Comparison of ENCODE assay signal across 8 cellular contexts in genomic region chr15:43746245-43746902, GRCh38. TPM values are rescaled to one million over a fixed set of nuclear protein-coding genes. Genes with fewer than 3 reads are reported as not detected.
A peak's percentile ranks its signal among the peaks of the same experiment; 100 is the strongest.
DNase-seq lines count a peak whose midpoint lies in the region; ATAC-seq and TF ChIP-seq lines count a peak whose summit lies in the region.
"Not testable (repeated sequence)": the region's sequence is repeated elsewhere in the genome, so short reads cannot be mapped to it uniquely, and the experiment has no call there.

Gene PDIA3 (plus strand): TSS chr15:43746438. CDS start chr15:43746540, 102 bp downstream.

- not testable (repeated sequence) for H3K36me3 Mint-ChIP-seq in IgD-negative memory B cell; activated T-cell treated with anti-CD3 and anti-CD28 coated beads, Interleukin-2, amount 50 U/mL, for 4 hours (ENCODE audit: insufficient read depth)

- peak; percentile 64 for ATAC-seq in GM21576 (IDR thresholded peaks at IDR 0.05; ENCODE audit: unreplicated experiment)
- peak; percentile 90 to 92 for ATAC-seq in activated T-cell treated with anti-CD3 and anti-CD28 coated beads, Interleukin-2, amount 50 U/mL, for 4 hours

- H3K27ac Mint-ChIP-seq in IgD-negative memory B cell = peak within 1 kb of the TSS; percentile 95 to 100 (median 99)

- H3K4me3 Mint-ChIP-seq in IgD-negative memory B cell = peak within 1 kb of the TSS; percentile 91 to 100 (median 97)
- peak within 1 kb of the TSS; percentile 98 for H3K4me3 Mint-ChIP-seq in activated T-cell treated with anti-CD3 and anti-CD28 coated beads, Interleukin-2, amount 50 U/mL, for 4 hours

- H3K9me3 Mint-ChIP-seq in IgD-negative memory B cell; activated T-cell treated with anti-CD3 and anti-CD28 coated beads, Interleukin-2, amount 50 U/mL, for 4 hours: not testable (repeated sequence)

- H3K27me3 Mint-ChIP-seq in IgD-negative memory B cell; activated T-cell treated with anti-CD3 and anti-CD28 coated beads, Interleukin-2, amount 50 U/mL, for 4 hours (ENCODE audit: low read depth): not testable (repeated sequence)

- peak; percentile 86 for TF ChIP-seq POLR2A in erythroblast (IDR thresholded peaks at IDR 0.05; ENCODE audit: low read length)

- peak; percentile 63 for DNase-seq in DMS114 treated with DMSO at 0.1 percent for 48 hours (lab: John Stamatoyannopoulos, UW; ENCODE audit: unreplicated experiment)
- peak; percentile 78 for DNase-seq in activated T-cell treated with anti-CD3 and anti-CD28 coated beads, Interleukin-2, amount 50 U/mL, for 4 hours
- peak; percentile 94 to 95 for DNase-seq in erythroblast (lab: John Stamatoyannopoulos, UW)
- peak; percentile 92 for DNase-seq in mucosa of gallbladder (ENCODE audit: low spot score)
- DNase-seq in stimulated activated CD8-positive, alpha-beta memory T cell treated with anti-CD3 and anti-CD28 coated beads, Interleukin-4, amount 100 ng/mL, for 1 hour (ENCODE audit: low read depth in 2 of 2, low spot score in 1 of 2) = peak; percentile 62 to 75

- H3K4me1 Mint-ChIP-seq in IgD-negative memory B cell = peaks cover 31 to 38% (median 36%) of the 10 kb centered on the region in 3 donors
- H3K4me1 Mint-ChIP-seq in activated T-cell treated with anti-CD3 and anti-CD28 coated beads, Interleukin-2, amount 50 U/mL, for 4 hours (ENCODE audit: low read depth) = peaks cover 37% of the 10 kb centered on the region

TF ChIP-seq in PFSK-1, 5 proteins besides CTCF, POLR2A, EP300 and RAD21:
- TF ChIP-seq SIN3A (IDR thresholded peaks at IDR 0.05; ENCODE audit: borderline replicate concordance, insufficient read depth, low read length) = 0 out of 2 replicates have a peak, but pooled peaks have one; percentile 65
- peak; percentile 80 for TF ChIP-seq FOXP2 (optimal IDR thresholded peaks at IDR 0.05; ENCODE audit: borderline replicate concordance, extremely low read depth, extremely low read length, insufficient read depth)
- peak; percentile 86 for TF ChIP-seq POLR2AphosphoS5 (IDR thresholded peaks at IDR 0.05; ENCODE audit: low read depth, low read length)
- TF ChIP-seq TAF1 (IDR thresholded peaks at IDR 0.05; ENCODE audit: borderline replicate concordance, insufficient read depth, low read length) = peak; percentile 80; the same call in 1 of the 2 replicates
TF ChIP-seq in PFSK-1: peak in this region for 4; not testable (repeated sequence) for 1.

RNA-seq across cellular contexts. Expression of gene PDIA3, which starts in this region (rescaled TPM):
- 248 TPM for polyA plus RNA-seq in IgD-negative memory B cell
- polyA plus RNA-seq in PFSK-1 (2012; ENCODE audit: insufficient read length, low read depth) = 1,055 TPM
- 100 to 1,000 TPM; 434 to 498 (median 449) TPM for total RNA-seq in activated T-cell treated with anti-CD3 and anti-CD28 coated beads, Interleukin-2, amount 50 U/mL, for 4 hours
- total RNA-seq in mucosa of gallbladder = 520 TPM

Comparison
In these comparisons a context has a peak if more than half of its experiments do, and no peak if none do; other contexts are left out.
1. Peak in every context shown above with its lines: DNase-seq and ATAC-seq.